3 cellular contexts compared by ENCODE assay signal in the genomic region with DNA sequence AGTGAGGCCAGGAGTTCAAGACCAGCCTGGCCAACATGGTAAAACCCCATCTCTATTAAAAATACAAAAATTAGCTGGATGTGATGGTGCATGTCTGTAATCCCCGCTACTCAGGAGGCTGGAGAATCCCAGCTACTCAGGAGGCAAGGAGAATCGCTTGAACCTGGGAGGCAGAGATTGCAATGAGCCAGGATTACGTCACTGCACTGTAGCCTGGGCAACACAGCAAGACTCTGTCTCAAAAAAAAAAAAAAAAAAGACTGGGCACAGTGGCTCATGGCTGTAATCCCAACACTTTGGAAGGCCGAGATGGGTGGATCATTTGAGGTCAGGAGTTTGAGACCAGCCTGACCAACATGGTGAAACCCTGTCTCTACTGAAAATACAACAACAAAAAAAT. TPM values are rescaled to one million over a fixed set of nuclear protein-coding genes. Genes with fewer than 3 reads are reported as not detected.
"Had no signal": no experiment of that assay in that cellular context is flagged by ENCODE, and none has a peak within 500 bp of the region (broad histone marks: within the 10 kb centered on the region; RNA-seq: fewer than 3 reads in every experiment).

No MANE protein-coding gene starts in this region.

RNA-seq across cellular contexts. Expression of a gene that starts 45.0 kb away (rescaled TPM):
- total RNA-seq: naive thymus-derived CD8-positive, alpha-beta T cell had no signal
- polyA plus RNA-seq: keratinocyte; mammary epithelial cell; naive thymus-derived CD8-positive, alpha-beta T cell had no signal
